Comparison of ENCODE assay signal across 31 cellular contexts in genomic region chr5:158744226-158744625, GRCh38.
"Had no signal": no experiment of that assay in that cellular context is flagged by ENCODE, and none has a peak within 500 bp of the region (broad histone marks: within the 10 kb centered on the region; RNA-seq: fewer than 3 reads in every experiment).

No MANE protein-coding gene starts in this region.

- H3K4me1 Mint-ChIP-seq: immature natural killer cell; mesothelial cell of epicardium; naive thymus-derived CD4-positive, alpha-beta T cell; neural crest cell had no signal

- H3K27ac ChIP-seq: left lung, lower lobe of right lung, pancreas, prostate gland, skin epidermis, suprapubic skin, thoracic aorta, tibial artery, upper lobe of right lung had no signal

- H3K4me1 ChIP-seq: left lung, lower lobe of right lung, pancreas, prostate gland, suprapubic skin, upper lobe of right lung had no signal

- H3K4me3 Mint-ChIP-seq: immature natural killer cell; mesothelial cell of epicardium; naive thymus-derived CD4-positive, alpha-beta T cell; nephron; neural crest cell; stimulated activated naive CD8-positive, alpha-beta T cell treated with anti-CD3 and anti-CD28 coated beads, Interleukin-15, Interleukin-2, amounts not matched to agents 100 ng/mL and 50 ng/mL, for 24 hours had no signal

- H3K27ac Mint-ChIP-seq: immature natural killer cell; mesothelial cell of epicardium; naive thymus-derived CD4-positive, alpha-beta T cell; nephron; stimulated activated naive CD8-positive, alpha-beta T cell treated with anti-CD3 and anti-CD28 coated beads, Interleukin-15, Interleukin-2, amounts not matched to agents 100 ng/mL and 50 ng/mL, for 24 hours had no signal

- H3K9me3 Mint-ChIP-seq: mesothelial cell of epicardium; nephron; neural crest cell; stimulated activated naive CD8-positive, alpha-beta T cell treated with anti-CD3 and anti-CD28 coated beads, Interleukin-15, Interleukin-2, amounts not matched to agents 100 ng/mL and 50 ng/mL, for 24 hours had no signal

- H3K4me3 ChIP-seq: left lung, lower lobe of right lung, pancreas, prostate gland, skin epidermis, spleen, suprapubic skin, thoracic aorta, tibial artery, upper lobe of right lung had no signal

- H3K9me3 ChIP-seq: left lung, lower lobe of right lung, pancreas, prostate gland, spleen, suprapubic skin, thoracic aorta, tibial artery, upper lobe of right lung had no signal

- H3K27me3 ChIP-seq: left lung, pancreas, spleen, suprapubic skin, tibial artery, upper lobe of right lung had no signal

- H3K27me3 Mint-ChIP-seq: stimulated activated naive CD8-positive, alpha-beta T cell treated with anti-CD3 and anti-CD28 coated beads, Interleukin-15, Interleukin-2, amounts not matched to agents 100 ng/mL and 50 ng/mL, for 24 hours had no signal

- H3K36me3 ChIP-seq: left lung, lower lobe of right lung, pancreas, prostate gland, spleen, suprapubic skin, thoracic aorta, tibial artery, upper lobe of right lung had no signal

- ATAC-seq: left colon; left lung; lower lobe of right lung; naive thymus-derived CD4-positive, alpha-beta T cell; pancreas; right cardiac atrium; sciatic nerve; upper lobe of right lung had no signal

- DNase-seq: hippocampal formation; immature natural killer cell; kidney; left colon; left lung; lower lobe of right lung; mammary epithelial cell; mesendoderm; naive thymus-derived CD4-positive, alpha-beta T cell; nucleus accumbens; pancreas; posterior cingulate gyrus; retina; right cardiac atrium; spleen; stimulated activated CD4-positive, alpha-beta T cell treated with anti-CD3 and anti-CD28 coated beads, Interleukin-2, amount 100 ng/mL, for 48 hours; stimulated activated CD4-positive, alpha-beta T cell treated with anti-CD3 and anti-CD28 coated beads, Interleukin-4, amount 100 ng/mL, for 4 hours; stimulated activated CD8-positive, alpha-beta memory T cell treated with anti-CD3 and anti-CD28 coated beads, Interleukin-4, amount 100 ng/mL, for 48 hours; stimulated activated naive CD4-positive, alpha-beta T cell; tibial artery; trophoblast cell; upper lobe of right lung had no signal

- H3K36me3 Mint-ChIP-seq: immature natural killer cell, mesothelial cell of epicardium had no signal
